In the genomic region with DNA sequence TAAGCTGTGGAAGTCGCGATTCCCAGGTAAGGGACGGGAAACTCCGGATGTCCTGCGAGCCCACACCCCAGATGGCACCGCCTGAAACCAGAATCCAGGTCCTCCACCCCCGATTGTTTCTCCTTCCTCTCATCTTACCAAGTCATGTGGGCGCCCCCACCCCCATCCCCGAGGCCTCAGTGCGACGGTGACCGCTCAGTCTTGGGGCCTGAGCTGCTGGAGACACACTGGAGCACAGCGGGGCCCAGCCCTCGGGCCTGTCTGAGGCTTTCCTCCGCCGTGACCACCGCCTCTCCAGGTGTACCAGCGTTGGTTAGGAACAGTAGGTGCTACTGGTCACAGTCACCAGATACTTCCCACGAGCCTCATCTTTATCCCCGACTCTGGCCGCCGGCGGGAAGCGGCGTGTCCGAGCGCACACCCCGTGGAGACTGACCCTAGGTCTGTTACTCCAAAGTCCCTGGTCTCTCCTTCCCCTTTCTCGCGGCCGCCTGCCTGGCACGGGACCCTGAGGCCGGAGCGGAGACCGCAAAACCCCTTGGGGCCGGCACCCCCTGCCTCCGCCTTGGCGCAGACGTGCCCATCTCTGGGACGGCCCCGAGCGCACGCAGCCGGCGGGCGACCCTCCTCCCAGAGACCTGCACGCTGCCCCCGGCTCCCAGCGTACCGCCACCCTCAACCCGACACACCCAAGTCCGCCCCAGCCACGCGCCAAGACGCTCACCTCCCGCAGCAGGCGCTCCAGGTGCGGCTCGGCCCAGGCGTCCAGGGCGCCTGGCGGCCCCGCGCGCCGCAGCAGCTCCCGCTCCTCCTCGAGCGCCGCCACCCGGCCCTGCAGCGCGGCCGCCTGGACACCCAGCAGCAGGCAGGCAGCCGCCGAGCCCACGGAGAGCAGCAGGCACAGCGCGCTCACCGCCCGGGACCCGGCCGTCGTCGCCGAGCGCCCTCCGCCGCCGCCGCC, we compare ENCODE assay signal across 8 cellular contexts. TPM values are rescaled to one million over a fixed set of nuclear protein-coding genes. Genes with fewer than 3 reads are reported as not detected.
A peak's percentile ranks its signal among the peaks of the same experiment; 100 is the strongest.
DNase-seq lines count a peak whose midpoint lies in the region; ATAC-seq and TF ChIP-seq lines count a peak whose summit lies in the region.

No MANE protein-coding gene starts in this region.

- H3K27ac ChIP-seq in HUES6 (ENCODE audit: low read depth, low read length) = no peak overlapping the region

- BruUV-seq in Caco-2 (replicated peaks; lab: Mats Ljungman, UMichigan) = no TSS peak

- no peak for TF ChIP-seq CTCF in Caco-2 (IDR thresholded peaks at IDR 0.05; ENCODE audit: insufficient read depth in 1 of 2, low read depth in 1 of 2, low read length in 1 of 2, severe bottlenecking in 1 of 2, unreplicated experiment in 1 of 2)

- H3K4me3 ChIP-seq in Caco-2 (ENCODE audit: low read depth, low read length) (peak overlapping the region; percentile 47), HUES6 (ENCODE audit: low read depth, low read length) (peak overlapping the region; percentile 74)

- peak overlapping the region; percentile 56 for H3K9ac ChIP-seq in HUES6 (ENCODE audit: low read length)

- no peak overlapping the region for H3K27ac Mint-ChIP-seq in Caco-2 (ENCODE audit: unreplicated experiment)
- no peak overlapping the region for H3K27ac Mint-ChIP-seq in stimulated activated naive B cell treated with anti-CD40 and anti-IgM and Interleukin-4, amounts not matched to agents 10 μg/mL and 1 μg/mL and 100 μg/mL, for 72 hours

- 0 out of 2 replicates have a peak, but pooled peaks cover 5% of the 10 kb centered on the region for H3K4me1 ChIP-seq in Caco-2
- peaks cover 20% of the 10 kb centered on the region for H3K4me1 ChIP-seq in HUES6 (ENCODE audit: control insufficient read depth, insufficient read depth, low read length)

- intact Hi-C loops in Caco-2 (cut with micrococcal nuclease; ENCODE audit: unreplicated experiment) = loop anchor here (1.0 kb wide), 1 partner anchor 309 kb away; no protein-coding TSS in a partner anchor

- no peaks in the 10 kb centered on the region for H3K27me3 ChIP-seq in Caco-2 (replicated peaks; ENCODE audit: control insufficient read depth, insufficient read depth, low read length)
- H3K27me3 ChIP-seq in HUES6 (ENCODE audit: control insufficient read depth, insufficient read depth, low read length) = peaks cover 40% of the 10 kb centered on the region

- H3K9me3 ChIP-seq in Caco-2 (peaks cover 2% of the 10 kb centered on the region; the same call in 1 of the 2 replicates), HUES6 (ENCODE audit: control insufficient read depth, insufficient read depth, low read depth, low read length) (peaks cover 5% of the 10 kb centered on the region)

- peaks cover 6% of the 10 kb centered on the region for H3K9me3 Mint-ChIP-seq in Caco-2 (ENCODE audit: unreplicated experiment)
- H3K9me3 Mint-ChIP-seq in stimulated activated naive B cell treated with anti-CD40 and anti-IgM and Interleukin-4, amounts not matched to agents 10 μg/mL and 1 μg/mL and 100 μg/mL, for 72 hours = peaks cover 7 to 8% of the 10 kb centered on the region in 2 donors

- H3K36me3 Mint-ChIP-seq in Caco-2 (ENCODE audit: insufficient read depth, unreplicated experiment) = peaks cover 8% of the 10 kb centered on the region
- H3K36me3 Mint-ChIP-seq in stimulated activated naive B cell treated with anti-CD40 and anti-IgM and Interleukin-4, amounts not matched to agents 10 μg/mL and 1 μg/mL and 100 μg/mL, for 72 hours = peaks cover 23 to 33% of the 10 kb centered on the region in 2 donors

- POLR2A ChIA-PET in Caco-2 (lab: Charles Lee) = no interaction called here

- CTCF ChIA-PET in Caco-2 (lab: Charles Lee) = interaction anchor here (0.7 to 1.6 kb wide), 4 partner anchors 128 to 309 kb away, joined by 3 to 4 read pairs (median 4); no protein-coding TSS in a partner anchor

- peak in 1 of 2 experiments; percentile 54 for DNase-seq in Caco-2
- peak; percentile 4 for DNase-seq in amniotic epithelial cell (ENCODE audit: low read depth)
- DNase-seq in iPS-NIHi11 (ENCODE audit: low spot score) = peak; percentile 79
- no peak for DNase-seq in stimulated activated naive B cell treated with anti-CD40 and anti-IgM and Interleukin-4, amounts not matched to agents 10 μg/mL and 1 μg/mL and 100 μg/mL, for 72 hours
- no peak for DNase-seq in OCI-M2 (lab: John Stamatoyannopoulos, UW; ENCODE audit: unreplicated experiment)
- DNase-seq in RKO (ENCODE audit: low spot score) = no peak

- peak overlapping the region; percentile 80 for H3K4me3 Mint-ChIP-seq in Caco-2 (ENCODE audit: unreplicated experiment)
- H3K4me3 Mint-ChIP-seq in stimulated activated naive B cell treated with anti-CD40 and anti-IgM and Interleukin-4, amounts not matched to agents 10 μg/mL and 1 μg/mL and 100 μg/mL, for 72 hours = peak overlapping the region; percentile 44 to 70

- no peaks in the 10 kb centered on the region for H3K36me3 ChIP-seq in Caco-2 (ENCODE audit: control insufficient read depth, insufficient read depth, low read length)
- H3K36me3 ChIP-seq in HUES6 (ENCODE audit: control insufficient read depth, insufficient read depth, low read length) = no peaks in the 10 kb centered on the region

- H3K27me3 Mint-ChIP-seq in Caco-2 (ENCODE audit: insufficient read depth, unreplicated experiment) = no peaks in the 10 kb centered on the region
- peaks cover 49 to 53% of the 10 kb centered on the region in 2 donors for H3K27me3 Mint-ChIP-seq in stimulated activated naive B cell treated with anti-CD40 and anti-IgM and Interleukin-4, amounts not matched to agents 10 μg/mL and 1 μg/mL and 100 μg/mL, for 72 hours

- H3K4me1 Mint-ChIP-seq in Caco-2 (ENCODE audit: low read depth, unreplicated experiment) = no peaks in the 10 kb centered on the region
- peaks cover 5 to 28% of the 10 kb centered on the region in 2 donors for H3K4me1 Mint-ChIP-seq in stimulated activated naive B cell treated with anti-CD40 and anti-IgM and Interleukin-4, amounts not matched to agents 10 μg/mL and 1 μg/mL and 100 μg/mL, for 72 hours

- peak; percentile 45 to 55 for ATAC-seq in stimulated activated naive B cell treated with anti-CD40 and anti-IgM and Interleukin-4, amounts not matched to agents 10 μg/mL and 1 μg/mL and 100 μg/mL, for 72 hours (replicated peaks)
- no peak for ATAC-seq in HG03095 (IDR thresholded peaks at IDR 0.05; ENCODE audit: unreplicated experiment)

RNA-seq across cellular contexts. Expression of a gene that starts 0.7 kb away (rescaled TPM):
- 0.09 and 0.18 TPM in 2 replicates for total RNA-seq in Caco-2 (2022)

RNA-seq across cellular contexts. Expression of a gene that starts 37.4 kb away (rescaled TPM):
- total RNA-seq in Caco-2 (2022) = 26.3 and 26.5 TPM in 2 replicates

Comparison
In these comparisons a context has a peak if more than half of its experiments do, and no peak if none do; other contexts are left out.
1. DNase-seq: peak in amniotic epithelial cell (single experiment) and iPS-NIHi11 (single experiment); none in stimulated activated naive B cell treated with anti-CD40 and anti-IgM and Interleukin-4, amounts not matched to agents 10 μg/mL and 1 μg/mL and 100 μg/mL, for 72 hours (single experiment), OCI-M2 (single experiment) and RKO (single experiment).